In the genomic region with DNA sequence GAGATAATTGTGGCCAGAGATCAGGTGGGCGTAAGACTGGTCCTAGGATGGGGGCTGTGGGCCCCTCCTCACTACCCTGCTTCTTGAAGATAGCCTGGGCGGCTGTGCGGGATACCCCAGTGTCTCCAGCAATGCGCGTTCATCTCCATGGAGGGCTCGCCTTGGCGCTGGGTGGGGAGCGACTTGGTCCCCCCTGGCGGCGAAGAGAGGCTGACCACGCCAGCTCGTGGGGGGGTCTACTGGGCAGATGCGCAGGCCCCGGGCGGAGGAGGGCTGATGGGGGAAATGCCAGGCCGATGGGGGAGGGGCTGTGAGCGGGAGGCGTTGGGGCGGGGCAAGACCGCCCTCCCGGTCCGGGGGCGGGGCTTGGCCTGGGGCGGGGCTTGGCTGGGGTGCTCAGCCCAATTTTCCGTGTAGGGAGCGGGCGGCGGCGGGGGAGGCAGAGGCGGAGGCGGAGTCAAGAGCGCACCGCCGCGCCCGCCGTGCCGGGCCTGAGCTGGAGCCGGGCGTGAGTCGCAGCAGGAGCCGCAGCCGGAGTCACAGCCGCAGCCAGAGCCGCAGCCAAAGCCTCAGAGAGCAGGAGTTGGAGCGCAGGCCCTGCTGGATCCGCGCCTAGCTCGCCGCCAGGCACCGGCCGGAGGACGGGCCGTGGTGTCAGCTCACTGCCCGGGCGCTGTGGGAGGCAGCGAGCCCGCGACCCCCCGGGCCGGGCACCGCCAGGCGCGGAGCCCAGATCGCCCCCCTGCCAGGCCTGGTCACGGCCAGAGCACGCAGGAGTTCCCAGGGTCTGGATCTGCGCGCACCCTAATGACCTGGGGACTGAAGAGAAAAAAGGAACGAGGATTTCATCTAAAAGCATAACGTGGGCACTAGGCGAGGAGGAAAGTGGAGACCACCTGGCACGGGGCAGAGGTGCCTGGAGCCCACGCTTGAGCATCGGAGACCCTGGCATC, we compare ENCODE assay signal across 8 cellular contexts. TPM values are rescaled to one million over a fixed set of nuclear protein-coding genes. Genes with fewer than 3 reads are reported as not detected.
DNase-seq lines count a peak whose midpoint lies in the region; ATAC-seq and TF ChIP-seq lines count a peak whose summit lies in the region.

A gene with protein sequence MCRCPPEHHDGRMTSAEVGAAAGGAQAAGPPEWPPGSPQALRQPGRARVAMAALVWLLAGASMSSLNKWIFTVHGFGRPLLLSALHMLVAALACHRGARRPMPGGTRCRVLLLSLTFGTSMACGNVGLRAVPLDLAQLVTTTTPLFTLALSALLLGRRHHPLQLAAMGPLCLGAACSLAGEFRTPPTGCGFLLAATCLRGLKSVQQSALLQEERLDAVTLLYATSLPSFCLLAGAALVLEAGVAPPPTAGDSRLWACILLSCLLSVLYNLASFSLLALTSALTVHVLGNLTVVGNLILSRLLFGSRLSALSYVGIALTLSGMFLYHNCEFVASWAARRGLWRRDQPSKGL (plus strand): TSS at position 509 of the 953 bp plus-strand sequence. CDS start 670 bp downstream, outside the sequence.

- H3K27me3 ChIP-seq in left lung = peaks cover 0 to 9% of the 10 kb centered on the region in 2 donors

- H3K27ac ChIP-seq in coronary artery = peak within 1 kb of the TSS; percentile 89 to 100
- peak within 1 kb of the TSS; percentile 89 to 95 for H3K27ac ChIP-seq in left lung

- H3K27ac Mint-ChIP-seq in activated CD4-positive, alpha-beta T cell treated with anti-CD3 and anti-CD28 coated beads, Interleukin-2, amount 10 ng/mL, durations not matched to agents 24 days and 14 days = peak within 1 kb of the TSS; percentile 94

- ATAC-seq in GM19035 (IDR thresholded peaks at IDR 0.05; ENCODE audit: unreplicated experiment) = peak; percentile 69
- peak; percentile 66 for ATAC-seq in HG03342 (IDR thresholded peaks at IDR 0.05; ENCODE audit: unreplicated experiment)
- ATAC-seq in left lung = peak; percentile 96

- no peaks in the 10 kb centered on the region for H3K36me3 ChIP-seq in left lung

- H3K27me3 Mint-ChIP-seq in activated CD4-positive, alpha-beta T cell treated with anti-CD3 and anti-CD28 coated beads, Interleukin-2, amount 10 ng/mL, durations not matched to agents 24 days and 14 days = no peaks in the 10 kb centered on the region

- peaks cover 28% of the 10 kb centered on the region for H3K4me1 Mint-ChIP-seq in activated CD4-positive, alpha-beta T cell treated with anti-CD3 and anti-CD28 coated beads, Interleukin-2, amount 10 ng/mL, durations not matched to agents 24 days and 14 days

- H3K36me3 Mint-ChIP-seq in activated CD4-positive, alpha-beta T cell treated with anti-CD3 and anti-CD28 coated beads, Interleukin-2, amount 10 ng/mL, durations not matched to agents 24 days and 14 days (ENCODE audit: low read depth) = peaks cover 14% of the 10 kb centered on the region

- no peak for TF ChIP-seq CTCF in coronary artery (IDR thresholded peaks at IDR 0.05)
- peak in 1 of 2 donors; percentile 36 for TF ChIP-seq CTCF in left lung (IDR thresholded peaks at IDR 0.05)

- H3K4me3 Mint-ChIP-seq in activated CD4-positive, alpha-beta T cell treated with anti-CD3 and anti-CD28 coated beads, Interleukin-2, amount 10 ng/mL, durations not matched to agents 24 days and 14 days = peak within 1 kb of the TSS; percentile 79

- H3K4me3 ChIP-seq in coronary artery (peak within 1 kb of the TSS; percentile 97), left lung (peak within 1 kb of the TSS; percentile 53 to 61)

- no peaks in the 10 kb centered on the region for H3K9me3 Mint-ChIP-seq in activated CD4-positive, alpha-beta T cell treated with anti-CD3 and anti-CD28 coated beads, Interleukin-2, amount 10 ng/mL, durations not matched to agents 24 days and 14 days

- peaks cover 25 to 36% of the 10 kb centered on the region in 2 donors for H3K4me1 ChIP-seq in left lung

- DNase-seq in AG20443 (ENCODE audit: low spot score) (peak; percentile 98), NCI-H510A treated with DMSO at 0.1 percent for 48 hours (lab: John Stamatoyannopoulos, UW) (peak; percentile 46), coronary artery (ENCODE audit: low spot score) (peak; percentile 95), left lung (peak; percentile 96 to 99)
- DNase-seq in activated CD4-positive, alpha-beta T cell treated with anti-CD3 and anti-CD28 coated beads, Interleukin-2, amount 10 ng/mL, durations not matched to agents 24 days and 14 days = peak; percentile 98
- DNase-seq in stimulated activated CD4-positive, alpha-beta T cell treated with anti-CD3 and anti-CD28 coated beads, Interleukin-2, amount 100 ng/mL, for 4 hours (ENCODE audit: low read depth) = peak; percentile 95

- intact Hi-C loops in activated CD4-positive, alpha-beta T cell treated with anti-CD3 and anti-CD28 coated beads, Interleukin-2, amount 10 ng/mL, durations not matched to agents 24 days and 14 days (cut with micrococcal nuclease) = loop anchor here (1.0 to 10.0 kb wide), 5 partner anchors 9 to 449 kb away; a partner anchor contains a TSS
- intact Hi-C loops in left lung (cut with DNase I) = loop anchor here in 1 of 2 donors (10.0 kb wide), 2 partner anchors 119 to 289 kb away; no protein-coding TSS in a partner anchor

- no peaks in the 10 kb centered on the region for H3K9me3 ChIP-seq in left lung

RNA-seq across cellular contexts. Expression of the gene that starts here (rescaled TPM):
- 6.6 and 7.4 TPM in 2 replicates for total RNA-seq in activated CD4-positive, alpha-beta T cell treated with anti-CD3 and anti-CD28 coated beads, Interleukin-2, amount 10 ng/mL, durations not matched to agents 24 days and 14 days
- 1 to 10 TPM; 3.1 to 3.8 TPM for total RNA-seq in left lung

Comparison
In these comparisons a context has a peak if more than half of its experiments do, and no peak if none do; other contexts are left out.
1. Peak in every context shown above with its lines: DNase-seq, ATAC-seq, H3K4me3 ChIP-seq and H3K27ac ChIP-seq.
2. DNase-seq: peak in every context shown above with its lines; median percentile 98 in AG20443; 98 in activated CD4-positive, alpha-beta T cell treated with anti-CD3 and anti-CD28 coated beads, Interleukin-2, amount 10 ng/mL, durations not matched to agents 24 days and 14 days; 98 in left lung; 95 in coronary artery; 95 in stimulated activated CD4-positive, alpha-beta T cell treated with anti-CD3 and anti-CD28 coated beads, Interleukin-2, amount 100 ng/mL, for 4 hours; 46 in NCI-H510A treated with DMSO at 0.1 percent for 48 hours.